In genomic region chrX:29634516-29634915, GRCh38 we compare ENCODE assay signal across 20 cellular contexts.
DNase-seq lines count a peak whose midpoint lies in the region; FAIRE-seq and TF ChIP-seq lines count a peak whose summit lies in the region.
"Had no signal": no experiment of that assay in that cellular context is flagged by ENCODE, and none has a peak within 500 bp of the region (broad histone marks: within the 10 kb centered on the region; RNA-seq: fewer than 3 reads in every experiment).

No MANE protein-coding gene starts in this region.

- TF ChIP-seq POLR2A in uterus (IDR thresholded peaks at IDR 0.05) (no peak), GM12891 (IDR thresholded peaks at IDR 0.05; ENCODE audit: low read depth, low read length) (no peak)

- H3K27me3 Mint-ChIP-seq in astrocyte (ENCODE audit: low read depth, unreplicated experiment), result no peaks in the 10 kb centered on the region

- no peaks in the 10 kb centered on the region for H3K36me3 ChIP-seq in astrocyte (ENCODE audit: insufficient read depth, low read length)
- H3K36me3 ChIP-seq in uterus, result no peaks in the 10 kb centered on the region

- H3K4me1 Mint-ChIP-seq in astrocyte (ENCODE audit: low read depth, unreplicated experiment), result no peaks in the 10 kb centered on the region
- H3K4me1 Mint-ChIP-seq: CD8-positive, alpha-beta memory T cell; GM23338 had no signal

- no peaks in the 10 kb centered on the region for H3K9me3 ChIP-seq in astrocyte (ENCODE audit: insufficient read depth, low read depth, low read length)
- no peaks in the 10 kb centered on the region for H3K9me3 ChIP-seq in uterus

- H4K20me1 ChIP-seq in astrocyte (ENCODE audit: insufficient read depth, low read length), result no peaks in the 10 kb centered on the region

- intact Hi-C loops in uterus (cut with DNase I; ENCODE audit: low total_unique reads), result no loop called here

- FAIRE-seq in astrocyte (lab: Jason Lieb, UNC) (peak; percentile 5), GM12891 (lab: Jason Lieb, UNC) (no peak)

- H3K27ac Mint-ChIP-seq in astrocyte (ENCODE audit: unreplicated experiment), result peak overlapping the region; percentile 5
- H3K27ac Mint-ChIP-seq: CD8-positive, alpha-beta memory T cell; GM23338 had no signal

- no peaks in the 10 kb centered on the region for H3K36me3 Mint-ChIP-seq in astrocyte (ENCODE audit: low read depth, unreplicated experiment)
- H3K36me3 Mint-ChIP-seq: CD8-positive, alpha-beta memory T cell had no signal

- H3K4me3 Mint-ChIP-seq in astrocyte (ENCODE audit: unreplicated experiment), result no peak overlapping the region
- H3K4me3 Mint-ChIP-seq: CD8-positive, alpha-beta memory T cell; GM23338 had no signal

- H3K27ac ChIP-seq in astrocyte (ENCODE audit: low read depth, low read length) (peak overlapping the region; percentile 7), substantia nigra (ENCODE audit: low read depth, low read length, poor library complexity, severe bottlenecking) (peak overlapping the region; percentile 51), uterus (no peak overlapping the region)
- H3K27ac ChIP-seq: HL-60, PC-9 had no signal

- H3K4me2 ChIP-seq in astrocyte (ENCODE audit: low read length), result no peak overlapping the region
- H3K4me2 ChIP-seq: GM23338, PC-9 had no signal

- H3K27me3 ChIP-seq in astrocyte (ENCODE audit: insufficient read depth, low read length) (no peaks in the 10 kb centered on the region), uterus (no peaks in the 10 kb centered on the region)

- H3K4me1 ChIP-seq in astrocyte (ENCODE audit: insufficient read depth, low read length) (no peaks in the 10 kb centered on the region), uterus (no peaks in the 10 kb centered on the region)

- H3K4me3 ChIP-seq in astrocyte (ENCODE audit: insufficient read depth, low read depth, low read length) (no peak overlapping the region), uterus (no peak overlapping the region)
- H3K4me3 ChIP-seq: GM23338, PC-9 had no signal

- H2AFZ ChIP-seq in astrocyte (ENCODE audit: low read depth, low read length), result no peak overlapping the region
- H2AFZ ChIP-seq: GM23338, PC-9 had no signal

- H3K79me2 ChIP-seq in astrocyte (ENCODE audit: insufficient read depth, low read length), result no peaks in the 10 kb centered on the region

- peak; percentile 12 for DNase-seq in M059J (ENCODE audit: low read depth)
- DNase-seq in astrocyte (ENCODE audit: low read depth), result peak; percentile 65
- peak; percentile 24 for DNase-seq in globus pallidus (ENCODE audit: low spot score)
- DNase-seq in substantia nigra (lab: John Stamatoyannopoulos, UW), result no peak
- DNase-seq in uterus, result no peak
- no peak for DNase-seq in stimulated activated CD4-positive, alpha-beta T cell treated with anti-CD3 and anti-CD28 coated beads, Interleukin-4, amount 100 ng/mL, for 24 hours
- no peak for DNase-seq in GM12891 (ENCODE audit: insufficient read length, low spot score)
- DNase-seq: ACHN; C1 segment of cervical spinal cord; CD8-positive, alpha-beta memory T cell; DMS79; HCEC 1CT; NCI-H1417 treated with DMSO at 0.1 percent for 48 hours; NCI-H187 treated with DMSO at 0.1 percent for 48 hours; NCI-H2227 treated with DMSO at 0.1 percent for 48 hours; NCI-H524; NCI-H82; PC-9 had no signal

- no peak for TF ChIP-seq CTCF in astrocyte (IDR thresholded peaks at IDR 0.05; ENCODE audit: insufficient read depth, low read depth, low read length)
- TF ChIP-seq CTCF in uterus (IDR thresholded peaks at IDR 0.05), result no peak

- no peak overlapping the region for H3K9ac ChIP-seq in astrocyte (ENCODE audit: low read length)

- no peaks in the 10 kb centered on the region for H3K9me3 Mint-ChIP-seq in astrocyte (ENCODE audit: unreplicated experiment)
- H3K9me3 Mint-ChIP-seq: GM23338 had no signal

TF ChIP-seq in GM12891, 5 proteins besides CTCF, POLR2A, EP300 and RAD21:
- TF ChIP-seq TAF1 (IDR thresholded peaks at IDR 0.05; ENCODE audit: low read depth, low read length) (no peak), SPI1 (IDR thresholded peaks at IDR 0.05; ENCODE audit: low read depth, low read length) (no peak), PAX5 (IDR thresholded peaks at IDR 0.05; ENCODE audit: insufficient read depth, low read length, severe bottlenecking) (no peak), POLR2AphosphoS5 (IDR thresholded peaks at IDR 0.05; ENCODE audit: low read depth, low read length) (no peak), POU2F2 (IDR thresholded peaks at IDR 0.05; ENCODE audit: low read depth, low read length) (no peak)

Comparison
In these comparisons a context has a peak if more than half of its experiments do, and no peak if none do; other contexts are left out.
1. DNase-seq: peak in M059J (single experiment), astrocyte (single experiment) and globus pallidus (single experiment); none in substantia nigra (0 of 49), uterus (0 of 2), stimulated activated CD4-positive, alpha-beta T cell treated with anti-CD3 and anti-CD28 coated beads, Interleukin-4, amount 100 ng/mL, for 24 hours (single experiment) and GM12891 (single experiment).
2. H3K27ac ChIP-seq: peak in astrocyte (single experiment) and substantia nigra (single experiment); none in uterus (0 of 2).